ENCODE assay signal across 8 cellular contexts in genomic region chr12:15227004-15227679, GRCh38. TPM values are rescaled to one million over a fixed set of nuclear protein-coding genes. Genes with fewer than 3 reads are reported as not detected.
A peak's percentile ranks its signal among the peaks of the same experiment; 100 is the strongest.
DNase-seq lines count a peak whose midpoint lies in the region; ATAC-seq, FAIRE-seq and TF ChIP-seq lines count a peak whose summit lies in the region.

No MANE protein-coding gene starts in this region.

- FAIRE-seq in D721Med (lab: Jason Lieb, UNC), result no peak

- intact Hi-C loops in left colon (cut with DNase I, micrococcal nuclease), result loop anchor here in 1 of 2 donors (5.0 kb wide), 1 partner anchor 40 kb away; no protein-coding TSS in a partner anchor

- TF ChIP-seq CTCF in D721Med (IDR thresholded peaks at IDR 0.05; ENCODE audit: insufficient read depth, missing control alignments) (peak; percentile 64), type B pancreatic cell (conservative IDR thresholded peaks at IDR 0.05) (peak; percentile 81)

- H3K9me3 Mint-ChIP-seq in type B pancreatic cell, result no peaks in the 10 kb centered on the region

- ATAC-seq in GM21360 (IDR thresholded peaks at IDR 0.05; ENCODE audit: unreplicated experiment), result peak; percentile 74
- peak; percentile 74 for ATAC-seq in left colon
- no peak for ATAC-seq in GM19455 (IDR thresholded peaks at IDR 0.05; ENCODE audit: unreplicated experiment)

- H3K4me1 Mint-ChIP-seq in type B pancreatic cell (ENCODE audit: unreplicated experiment), result no peaks in the 10 kb centered on the region

- in situ Hi-C loops in T47D (cut with HindIII; ENCODE audit: low pct_unique_long_range_greater_than_20kb, low sequenced_read_pairs), result no loop called here

- no peak overlapping the region for H3K27ac Mint-ChIP-seq in type B pancreatic cell

- H3K27me3 Mint-ChIP-seq in type B pancreatic cell, result peaks cover 26% of the 10 kb centered on the region

- DNase-seq in D721Med (ENCODE audit: insufficient read length, low spot score) (no peak), NCI-H1694 treated with DMSO at 0.1 percent for 48 hours (lab: John Stamatoyannopoulos, UW) (peak; percentile 13), T47D (ENCODE audit: low read depth in 1 of 2, low spot score in 1 of 2) (peak; percentile 57 to 85), left colon (peak; percentile 42 to 66), type B pancreatic cell (ENCODE audit: extremely low spot score, unreplicated experiment) (no peak), DMS79 treated with DMSO at 0.1 percent for 48 hours (lab: John Stamatoyannopoulos, UW) (no peak)

- H3K36me3 Mint-ChIP-seq in type B pancreatic cell, result no peaks in the 10 kb centered on the region

- no peak overlapping the region for H3K4me3 Mint-ChIP-seq in type B pancreatic cell

RNA-seq across cellular contexts. Expression of gene RERG, which starts 5.9 kb away (rescaled TPM):
- total RNA-seq in left colon (1 to 10 TPM in 1 of 2 donors, under 1 TPM in 1; 0.85 to 4.1 TPM), type B pancreatic cell (ENCODE audit: low replicate concordance) (24.2 and 32.3 TPM in 2 replicates)

Comparison
In these comparisons a context has a peak if more than half of its experiments do, and no peak if none do; other contexts are left out.
1. DNase-seq: peak in NCI-H1694 treated with DMSO at 0.1 percent for 48 hours (single experiment), T47D (2 of 2) and left colon (2 of 2); none in D721Med (single experiment), type B pancreatic cell (single experiment) and DMS79 treated with DMSO at 0.1 percent for 48 hours (single experiment).